Comparison of ENCODE assay signal across 18 cellular contexts in genomic region chr1:41724248-41724647, GRCh38.
"Had no signal": no experiment of that assay in that cellular context is flagged by ENCODE, and none has a peak within 500 bp of the region (broad histone marks: within the 10 kb centered on the region; RNA-seq: fewer than 3 reads in every experiment).

No MANE protein-coding gene starts in this region.

- H3K4me3 ChIP-seq: breast epithelium, mucosa of descending colon, prostate gland, spleen, suprapubic skin had no signal

- H3K27me3 ChIP-seq: breast epithelium, spleen, suprapubic skin had no signal

- H3K9me3 ChIP-seq: breast epithelium, mucosa of descending colon, prostate gland, spleen, suprapubic skin had no signal

- ATAC-seq: activated CD8-positive, alpha-beta T cell treated with anti-CD3 and anti-CD28 coated beads, Interleukin-2, amount 10 ng/mL, durations not matched to agents 7 days and 5 days; mucosa of descending colon; naive thymus-derived CD8-positive, alpha-beta T cell; sciatic nerve; stimulated activated naive CD8-positive, alpha-beta T cell treated with anti-CD3 and anti-CD28 coated beads, Interleukin-15, Interleukin-2, amounts not matched to agents 100 U/mL and 50 U/mL, for 24 hours had no signal

- DNase-seq: activated CD8-positive, alpha-beta memory T cell treated with anti-CD3 and anti-CD28 coated beads, Interleukin-2, amount 50 U/mL, for 48 hours; activated CD8-positive, alpha-beta T cell treated with anti-CD3 and anti-CD28 coated beads, Interleukin-2, amount 10 ng/mL, durations not matched to agents 7 days and 5 days; activated naive CD4-positive, alpha-beta T cell; aorta; effector CD8-positive, alpha-beta T cell; immature natural killer cell; left cardiac atrium; mucosa of descending colon; naive thymus-derived CD8-positive, alpha-beta T cell; occipital lobe; spleen; stimulated activated CD4-positive, alpha-beta T cell treated with anti-CD3 and anti-CD28 coated beads, Interleukin-2, amount 100 ng/mL, for 24 hours; stimulated activated naive CD8-positive, alpha-beta T cell treated with anti-CD3 and anti-CD28 coated beads, Interleukin-15, Interleukin-2, amounts not matched to agents 100 U/mL and 50 U/mL, for 24 hours had no signal

- H3K27ac ChIP-seq: breast epithelium, epithelial cell of prostate, prostate gland, spleen, suprapubic skin had no signal

- H3K36me3 ChIP-seq: breast epithelium, prostate gland, spleen, suprapubic skin had no signal

- H3K4me1 ChIP-seq: breast epithelium, prostate gland had no signal
